ENCODE assay signal across 1 cellular context in the genomic region with DNA sequence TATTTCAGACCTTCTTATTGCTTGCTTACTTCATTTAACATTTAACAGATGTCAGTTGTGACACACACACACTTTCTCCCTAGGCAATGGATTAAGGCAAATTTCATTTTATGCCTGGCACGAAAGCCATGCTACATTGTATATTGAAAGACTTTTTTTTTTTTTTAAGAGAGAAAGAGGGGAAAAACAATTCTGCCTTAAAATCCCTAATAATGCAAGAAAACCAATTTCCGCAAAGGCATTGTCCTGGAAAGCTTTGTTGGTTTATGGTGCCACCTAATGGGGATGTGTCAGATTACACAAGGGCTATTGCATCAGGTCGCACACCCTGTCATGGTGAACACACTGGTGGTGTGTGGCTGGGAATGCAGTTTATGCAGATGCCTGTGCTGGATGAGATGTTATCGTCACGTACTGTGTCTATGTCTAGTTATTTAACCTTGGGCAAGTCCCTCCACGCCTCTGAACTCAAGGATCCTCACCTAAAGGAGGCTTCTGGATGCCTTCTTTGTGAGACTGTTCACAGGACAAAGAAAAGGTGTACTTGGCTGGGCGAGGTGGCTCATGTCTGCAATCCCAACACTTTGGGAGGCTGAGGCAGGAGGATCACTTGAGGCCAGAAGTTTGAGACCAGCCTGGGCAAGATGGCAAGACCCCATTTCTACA.
TF ChIP-seq lines count a peak whose summit lies in the region.

No MANE protein-coding gene starts in this region.

TF ChIP-seq in K562, 482 proteins besides CTCF, POLR2A, EP300 and RAD21 (continued from another document and continues in another):
- TF ChIP-seq, protein P1, sequence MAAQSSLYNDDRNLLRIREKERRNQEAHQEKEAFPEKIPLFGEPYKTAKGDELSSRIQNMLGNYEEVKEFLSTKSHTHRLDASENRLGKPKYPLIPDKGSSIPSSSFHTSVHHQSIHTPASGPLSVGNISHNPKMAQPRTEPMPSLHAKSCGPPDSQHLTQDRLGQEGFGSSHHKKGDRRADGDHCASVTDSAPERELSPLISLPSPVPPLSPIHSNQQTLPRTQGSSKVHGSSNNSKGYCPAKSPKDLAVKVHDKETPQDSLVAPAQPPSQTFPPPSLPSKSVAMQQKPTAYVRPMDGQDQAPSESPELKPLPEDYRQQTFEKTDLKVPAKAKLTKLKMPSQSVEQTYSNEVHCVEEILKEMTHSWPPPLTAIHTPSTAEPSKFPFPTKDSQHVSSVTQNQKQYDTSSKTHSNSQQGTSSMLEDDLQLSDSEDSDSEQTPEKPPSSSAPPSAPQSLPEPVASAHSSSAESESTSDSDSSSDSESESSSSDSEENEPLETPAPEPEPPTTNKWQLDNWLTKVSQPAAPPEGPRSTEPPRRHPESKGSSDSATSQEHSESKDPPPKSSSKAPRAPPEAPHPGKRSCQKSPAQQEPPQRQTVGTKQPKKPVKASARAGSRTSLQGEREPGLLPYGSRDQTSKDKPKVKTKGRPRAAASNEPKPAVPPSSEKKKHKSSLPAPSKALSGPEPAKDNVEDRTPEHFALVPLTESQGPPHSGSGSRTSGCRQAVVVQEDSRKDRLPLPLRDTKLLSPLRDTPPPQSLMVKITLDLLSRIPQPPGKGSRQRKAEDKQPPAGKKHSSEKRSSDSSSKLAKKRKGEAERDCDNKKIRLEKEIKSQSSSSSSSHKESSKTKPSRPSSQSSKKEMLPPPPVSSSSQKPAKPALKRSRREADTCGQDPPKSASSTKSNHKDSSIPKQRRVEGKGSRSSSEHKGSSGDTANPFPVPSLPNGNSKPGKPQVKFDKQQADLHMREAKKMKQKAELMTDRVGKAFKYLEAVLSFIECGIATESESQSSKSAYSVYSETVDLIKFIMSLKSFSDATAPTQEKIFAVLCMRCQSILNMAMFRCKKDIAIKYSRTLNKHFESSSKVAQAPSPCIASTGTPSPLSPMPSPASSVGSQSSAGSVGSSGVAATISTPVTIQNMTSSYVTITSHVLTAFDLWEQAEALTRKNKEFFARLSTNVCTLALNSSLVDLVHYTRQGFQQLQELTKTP (IDR thresholded peaks at IDR 0.05; ENCODE audit: low read depth in 1 of 2, partially characterized antibody in 2 of 2) = no peak
- no peak for TF ChIP-seq MAFK (IDR thresholded peaks at IDR 0.05; ENCODE audit: low read length)
- TF ChIP-seq RBM25 (IDR thresholded peaks at IDR 0.05; ENCODE audit: low read depth, low read length, severe bottlenecking) = no peak
- TF ChIP-seq ELF1 (tag; IDR thresholded peaks at IDR 0.05) = peak; percentile 70; the same call in 1 of the 2 replicates
- peak; percentile 28 for TF ChIP-seq TAF1 (IDR thresholded peaks at IDR 0.05; ENCODE audit: control insufficient read depth, extremely low read depth, insufficient read depth, low read length, severe bottlenecking)
- TF ChIP-seq ATF7 (IDR thresholded peaks at IDR 0.05) = peak; percentile 74; the same call in 1 of the 2 replicates
- TF ChIP-seq, protein P2, sequence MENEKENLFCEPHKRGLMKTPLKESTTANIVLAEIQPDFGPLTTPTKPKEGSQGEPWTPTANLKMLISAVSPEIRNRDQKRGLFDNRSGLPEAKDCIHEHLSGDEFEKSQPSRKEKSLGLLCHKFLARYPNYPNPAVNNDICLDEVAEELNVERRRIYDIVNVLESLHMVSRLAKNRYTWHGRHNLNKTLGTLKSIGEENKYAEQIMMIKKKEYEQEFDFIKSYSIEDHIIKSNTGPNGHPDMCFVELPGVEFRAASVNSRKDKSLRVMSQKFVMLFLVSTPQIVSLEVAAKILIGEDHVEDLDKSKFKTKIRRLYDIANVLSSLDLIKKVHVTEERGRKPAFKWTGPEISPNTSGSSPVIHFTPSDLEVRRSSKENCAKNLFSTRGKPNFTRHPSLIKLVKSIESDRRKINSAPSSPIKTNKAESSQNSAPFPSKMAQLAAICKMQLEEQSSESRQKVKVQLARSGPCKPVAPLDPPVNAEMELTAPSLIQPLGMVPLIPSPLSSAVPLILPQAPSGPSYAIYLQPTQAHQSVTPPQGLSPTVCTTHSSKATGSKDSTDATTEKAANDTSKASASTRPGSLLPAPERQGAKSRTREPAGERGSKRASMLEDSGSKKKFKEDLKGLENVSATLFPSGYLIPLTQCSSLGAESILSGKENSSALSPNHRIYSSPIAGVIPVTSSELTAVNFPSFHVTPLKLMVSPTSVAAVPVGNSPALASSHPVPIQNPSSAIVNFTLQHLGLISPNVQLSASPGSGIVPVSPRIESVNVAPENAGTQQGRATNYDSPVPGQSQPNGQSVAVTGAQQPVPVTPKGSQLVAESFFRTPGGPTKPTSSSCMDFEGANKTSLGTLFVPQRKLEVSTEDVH (IDR thresholded peaks at IDR 0.05; ENCODE audit: low read depth, partially characterized antibody) = no peak
- TF ChIP-seq PTTG1 (tag; IDR thresholded peaks at IDR 0.05; ENCODE audit: low read depth) = no peak
- no peak for TF ChIP-seq SLC30A9 (CRISPR knock-in tag; IDR thresholded peaks at IDR 0.05)
- TF ChIP-seq HMGN3 (IDR thresholded peaks at IDR 0.05; ENCODE audit: borderline replicate concordance, extremely low read depth, insufficient read length, low read depth, low read length) = no peak
- TF ChIP-seq GTF2F1 (IDR thresholded peaks at IDR 0.05; ENCODE audit: low read depth, low read length) = no peak
- no peak for TF ChIP-seq ZNF408 (CRISPR knock-in tag; IDR thresholded peaks at IDR 0.05; ENCODE audit: low read depth)
- no peak for TF ChIP-seq ZNF77 (CRISPR knock-in tag; IDR thresholded peaks at IDR 0.05)
- TF ChIP-seq, protein P3, sequence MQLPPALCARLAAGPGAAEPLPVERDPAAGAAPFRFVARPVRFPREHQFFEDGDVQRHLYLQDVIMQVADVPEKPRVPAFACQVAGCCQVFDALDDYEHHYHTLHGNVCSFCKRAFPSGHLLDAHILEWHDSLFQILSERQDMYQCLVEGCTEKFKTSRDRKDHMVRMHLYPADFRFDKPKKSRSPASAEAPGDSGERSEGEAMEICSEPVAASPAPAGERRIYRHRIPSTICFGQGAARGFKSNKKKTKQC (CRISPR knock-in tag; IDR thresholded peaks at IDR 0.05) = no peak
- TF ChIP-seq, protein P4, sequence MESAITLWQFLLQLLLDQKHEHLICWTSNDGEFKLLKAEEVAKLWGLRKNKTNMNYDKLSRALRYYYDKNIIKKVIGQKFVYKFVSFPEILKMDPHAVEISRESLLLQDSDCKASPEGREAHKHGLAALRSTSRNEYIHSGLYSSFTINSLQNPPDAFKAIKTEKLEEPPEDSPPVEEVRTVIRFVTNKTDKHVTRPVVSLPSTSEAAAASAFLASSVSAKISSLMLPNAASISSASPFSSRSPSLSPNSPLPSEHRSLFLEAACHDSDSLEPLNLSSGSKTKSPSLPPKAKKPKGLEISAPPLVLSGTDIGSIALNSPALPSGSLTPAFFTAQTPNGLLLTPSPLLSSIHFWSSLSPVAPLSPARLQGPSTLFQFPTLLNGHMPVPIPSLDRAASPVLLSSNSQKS (CRISPR knock-in tag; IDR thresholded peaks at IDR 0.05) = no peak
- TF ChIP-seq NEUROD1 (IDR thresholded peaks at IDR 0.05; ENCODE audit: borderline replicate concordance, low read depth, low read length, partially characterized antibody) = peak; percentile 50
- TF ChIP-seq KLF1 (tag; IDR thresholded peaks at IDR 0.05) = no peak
- TF ChIP-seq, protein P5, sequence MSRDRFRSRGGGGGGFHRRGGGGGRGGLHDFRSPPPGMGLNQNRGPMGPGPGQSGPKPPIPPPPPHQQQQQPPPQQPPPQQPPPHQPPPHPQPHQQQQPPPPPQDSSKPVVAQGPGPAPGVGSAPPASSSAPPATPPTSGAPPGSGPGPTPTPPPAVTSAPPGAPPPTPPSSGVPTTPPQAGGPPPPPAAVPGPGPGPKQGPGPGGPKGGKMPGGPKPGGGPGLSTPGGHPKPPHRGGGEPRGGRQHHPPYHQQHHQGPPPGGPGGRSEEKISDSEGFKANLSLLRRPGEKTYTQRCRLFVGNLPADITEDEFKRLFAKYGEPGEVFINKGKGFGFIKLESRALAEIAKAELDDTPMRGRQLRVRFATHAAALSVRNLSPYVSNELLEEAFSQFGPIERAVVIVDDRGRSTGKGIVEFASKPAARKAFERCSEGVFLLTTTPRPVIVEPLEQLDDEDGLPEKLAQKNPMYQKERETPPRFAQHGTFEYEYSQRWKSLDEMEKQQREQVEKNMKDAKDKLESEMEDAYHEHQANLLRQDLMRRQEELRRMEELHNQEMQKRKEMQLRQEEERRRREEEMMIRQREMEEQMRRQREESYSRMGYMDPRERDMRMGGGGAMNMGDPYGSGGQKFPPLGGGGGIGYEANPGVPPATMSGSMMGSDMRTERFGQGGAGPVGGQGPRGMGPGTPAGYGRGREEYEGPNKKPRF (IDR thresholded peaks at IDR 0.05; ENCODE audit: low read depth, low read length) = no peak
- TF ChIP-seq NFXL1 (CRISPR knock-in tag; IDR thresholded peaks at IDR 0.05) = no peak
- TF ChIP-seq ZNF146 (CRISPR knock-in tag; IDR thresholded peaks at IDR 0.05; ENCODE audit: unreplicated experiment) = no peak
- no peak for TF ChIP-seq PHF8 (IDR thresholded peaks at IDR 0.05; ENCODE audit: borderline replicate concordance, low read length)
- TF ChIP-seq, protein P6, sequence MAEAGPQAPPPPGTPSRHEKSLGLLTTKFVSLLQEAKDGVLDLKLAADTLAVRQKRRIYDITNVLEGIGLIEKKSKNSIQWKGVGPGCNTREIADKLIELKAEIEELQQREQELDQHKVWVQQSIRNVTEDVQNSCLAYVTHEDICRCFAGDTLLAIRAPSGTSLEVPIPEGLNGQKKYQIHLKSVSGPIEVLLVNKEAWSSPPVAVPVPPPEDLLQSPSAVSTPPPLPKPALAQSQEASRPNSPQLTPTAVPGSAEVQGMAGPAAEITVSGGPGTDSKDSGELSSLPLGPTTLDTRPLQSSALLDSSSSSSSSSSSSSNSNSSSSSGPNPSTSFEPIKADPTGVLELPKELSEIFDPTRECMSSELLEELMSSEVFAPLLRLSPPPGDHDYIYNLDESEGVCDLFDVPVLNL (CRISPR knock-in tag; IDR thresholded peaks at IDR 0.05; ENCODE audit: low read depth) = no peak
- TF ChIP-seq ZFP1 (CRISPR knock-in tag; IDR thresholded peaks at IDR 0.05) = no peak
- TF ChIP-seq ZNF707 (CRISPR knock-in tag; conservative IDR thresholded peaks at IDR 0.05) = no peak
- no peak for TF ChIP-seq PHF20 (IDR thresholded peaks at IDR 0.05; ENCODE audit: partially characterized antibody)
- TF ChIP-seq, protein P7, sequence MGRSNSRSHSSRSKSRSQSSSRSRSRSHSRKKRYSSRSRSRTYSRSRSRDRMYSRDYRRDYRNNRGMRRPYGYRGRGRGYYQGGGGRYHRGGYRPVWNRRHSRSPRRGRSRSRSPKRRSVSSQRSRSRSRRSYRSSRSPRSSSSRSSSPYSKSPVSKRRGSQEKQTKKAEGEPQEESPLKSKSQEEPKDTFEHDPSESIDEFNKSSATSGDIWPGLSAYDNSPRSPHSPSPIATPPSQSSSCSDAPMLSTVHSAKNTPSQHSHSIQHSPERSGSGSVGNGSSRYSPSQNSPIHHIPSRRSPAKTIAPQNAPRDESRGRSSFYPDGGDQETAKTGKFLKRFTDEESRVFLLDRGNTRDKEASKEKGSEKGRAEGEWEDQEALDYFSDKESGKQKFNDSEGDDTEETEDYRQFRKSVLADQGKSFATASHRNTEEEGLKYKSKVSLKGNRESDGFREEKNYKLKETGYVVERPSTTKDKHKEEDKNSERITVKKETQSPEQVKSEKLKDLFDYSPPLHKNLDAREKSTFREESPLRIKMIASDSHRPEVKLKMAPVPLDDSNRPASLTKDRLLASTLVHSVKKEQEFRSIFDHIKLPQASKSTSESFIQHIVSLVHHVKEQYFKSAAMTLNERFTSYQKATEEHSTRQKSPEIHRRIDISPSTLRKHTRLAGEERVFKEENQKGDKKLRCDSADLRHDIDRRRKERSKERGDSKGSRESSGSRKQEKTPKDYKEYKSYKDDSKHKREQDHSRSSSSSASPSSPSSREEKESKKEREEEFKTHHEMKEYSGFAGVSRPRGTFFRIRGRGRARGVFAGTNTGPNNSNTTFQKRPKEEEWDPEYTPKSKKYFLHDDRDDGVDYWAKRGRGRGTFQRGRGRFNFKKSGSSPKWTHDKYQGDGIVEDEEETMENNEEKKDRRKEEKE (IDR thresholded peaks at IDR 0.05; ENCODE audit: borderline replicate concordance in 1 of 2, control insufficient read depth in 1 of 2, low read depth in 2 of 2, low read length in 1 of 2) = no peak
- TF ChIP-seq SIN3A (IDR thresholded peaks at IDR 0.05; ENCODE audit: borderline replicate concordance in 2 of 2, control insufficient read depth in 1 of 2, low read depth in 2 of 2, low read length in 2 of 2) = no peak
- no peak for TF ChIP-seq LCOR (CRISPR knock-in tag; IDR thresholded peaks at IDR 0.05)
- no peak for TF ChIP-seq NR3C1 (CRISPR knock-in tag; IDR thresholded peaks at IDR 0.05)
- no peak for TF ChIP-seq ZBTB17 (CRISPR knock-in tag; IDR thresholded peaks at IDR 0.05)
- no peak for TF ChIP-seq KLF10 (CRISPR knock-in tag; IDR thresholded peaks at IDR 0.05)
- no peak for TF ChIP-seq PHB (CRISPR knock-in tag; IDR thresholded peaks at IDR 0.05)
- TF ChIP-seq, protein P8, sequence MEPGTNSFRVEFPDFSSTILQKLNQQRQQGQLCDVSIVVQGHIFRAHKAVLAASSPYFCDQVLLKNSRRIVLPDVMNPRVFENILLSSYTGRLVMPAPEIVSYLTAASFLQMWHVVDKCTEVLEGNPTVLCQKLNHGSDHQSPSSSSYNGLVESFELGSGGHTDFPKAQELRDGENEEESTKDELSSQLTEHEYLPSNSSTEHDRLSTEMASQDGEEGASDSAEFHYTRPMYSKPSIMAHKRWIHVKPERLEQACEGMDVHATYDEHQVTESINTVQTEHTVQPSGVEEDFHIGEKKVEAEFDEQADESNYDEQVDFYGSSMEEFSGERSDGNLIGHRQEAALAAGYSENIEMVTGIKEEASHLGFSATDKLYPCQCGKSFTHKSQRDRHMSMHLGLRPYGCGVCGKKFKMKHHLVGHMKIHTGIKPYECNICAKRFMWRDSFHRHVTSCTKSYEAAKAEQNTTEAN (CRISPR knock-in tag; IDR thresholded peaks at IDR 0.05) = no peak
